In the genomic region with DNA sequence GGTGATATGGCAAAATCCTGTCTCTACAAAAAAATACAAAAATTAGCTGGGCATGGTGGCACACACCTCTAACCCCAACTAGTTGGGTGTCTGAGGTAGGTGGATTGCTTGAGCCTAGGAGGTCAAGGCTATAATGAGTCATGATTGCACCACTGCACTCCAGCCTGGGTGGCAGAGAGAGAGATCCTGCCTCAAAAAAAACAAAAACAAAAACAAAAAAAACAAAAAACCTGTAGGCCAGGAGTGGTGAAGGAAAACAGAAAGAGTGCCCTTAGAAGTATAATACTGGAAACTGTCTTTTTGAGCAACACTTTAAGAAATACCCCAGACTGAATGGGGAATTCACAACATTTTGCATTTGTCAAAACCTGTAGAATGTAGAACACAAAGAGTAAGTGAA, we compare ENCODE assay signal across 11 cellular contexts.
DNase-seq lines count a peak whose midpoint lies in the region; ATAC-seq and TF ChIP-seq lines count a peak whose summit lies in the region.
"Had no signal": no experiment of that assay in that cellular context is flagged by ENCODE, and none has a peak within 500 bp of the region (broad histone marks: within the 10 kb centered on the region; RNA-seq: fewer than 3 reads in every experiment).

No MANE protein-coding gene starts in this region.

- POLR2A ChIA-PET in HEK293 (lab: Yijun Ruan, JAX), result no interaction called here

- intact Hi-C loops in natural killer cell (cut with micrococcal nuclease) (loop anchor here (2.0 kb wide), 1 partner anchor 32 kb away; no protein-coding TSS in a partner anchor), cardiac septum (cut with DNase I) (no loop called here)

- H3K36me3 ChIP-seq in HEK293 (ENCODE audit: control insufficient read depth in 2 of 2, insufficient read depth in 1 of 2, low read length in 2 of 2), result no peaks in the 10 kb centered on the region; a peak in 1 of 3 replicates

- H3K4me3 Mint-ChIP-seq in activated naive CD8-positive, alpha-beta T cell treated with anti-CD3 and anti-CD28 coated beads, Interleukin-2, amount 50 U/mL, for 24 hours, result peak overlapping the region; percentile 70
- H3K4me3 Mint-ChIP-seq in natural killer cell, result peak overlapping the region; percentile 85

- H3K4me3 ChIP-seq in HEK293 (ENCODE audit: low read depth, low read length), result no peak overlapping the region

- CTCF ChIA-PET in HEK293 (lab: Yijun Ruan, JAX), result interaction anchor here (0.6 kb wide), 2 partner anchors 855 to 1149 kb away, joined by 3 to 4 read pairs; no protein-coding TSS in a partner anchor

- ATAC-seq in activated naive CD8-positive, alpha-beta T cell treated with anti-CD3 and anti-CD28 coated beads, Interleukin-2, amount 50 U/mL, for 24 hours, result no peak
- peak; percentile 50 to 69 (median 63) for ATAC-seq in natural killer cell

- peak overlapping the region; percentile 92 for H3K27ac Mint-ChIP-seq in activated naive CD8-positive, alpha-beta T cell treated with anti-CD3 and anti-CD28 coated beads, Interleukin-2, amount 50 U/mL, for 24 hours
- H3K27ac Mint-ChIP-seq in natural killer cell, result peak overlapping the region; percentile 85 to 91

- H3K9me3 Mint-ChIP-seq in activated naive CD8-positive, alpha-beta T cell treated with anti-CD3 and anti-CD28 coated beads, Interleukin-2, amount 50 U/mL, for 24 hours, result no peaks in the 10 kb centered on the region
- H3K9me3 Mint-ChIP-seq in natural killer cell, result no peaks in the 10 kb centered on the region

- DNase-seq in Daoy (ENCODE audit: low read depth), result peak; percentile 37
- DNase-seq in activated naive CD8-positive, alpha-beta T cell treated with anti-CD3 and anti-CD28 coated beads, Interleukin-2, amount 50 U/mL, for 24 hours, result no peak
- DNase-seq in natural killer cell, result no peak
- no peak for DNase-seq in DMS79 treated with DMSO at 0.1 percent for 48 hours (lab: John Stamatoyannopoulos, UW)
- DNase-seq in NCI-H2171 treated with DMSO at 0.1 percent for 48 hours (lab: John Stamatoyannopoulos, UW), result no peak
- DNase-seq in cardiac septum (ENCODE audit: low spot score), result no peak
- DNase-seq in SKM-1 (lab: John Stamatoyannopoulos, UW; ENCODE audit: unreplicated experiment), result no peak
- DNase-seq: cortex of kidney, GF-D8, NCI-H1930 had no signal

- peaks cover 43% of the 10 kb centered on the region for H3K4me1 ChIP-seq in HEK293 (ENCODE audit: control insufficient read depth, insufficient read depth, low read length)

- peaks cover 95% of the 10 kb centered on the region for H3K4me1 Mint-ChIP-seq in activated naive CD8-positive, alpha-beta T cell treated with anti-CD3 and anti-CD28 coated beads, Interleukin-2, amount 50 U/mL, for 24 hours
- H3K4me1 Mint-ChIP-seq in natural killer cell, result peaks cover 89 to 91% of the 10 kb centered on the region in 2 donors

- H3K36me3 Mint-ChIP-seq in activated naive CD8-positive, alpha-beta T cell treated with anti-CD3 and anti-CD28 coated beads, Interleukin-2, amount 50 U/mL, for 24 hours (ENCODE audit: low read depth), result peaks cover 30% of the 10 kb centered on the region
- no peaks in the 10 kb centered on the region for H3K36me3 Mint-ChIP-seq in natural killer cell

- no peaks in the 10 kb centered on the region for H3K9me3 ChIP-seq in HEK293 (ENCODE audit: control insufficient read depth, insufficient read depth, low read depth, low read length)

- TF ChIP-seq CTCF in HEK293 (tag by site-specific recombination; IDR thresholded peaks at IDR 0.05) (no peak), natural killer cell (IDR thresholded peaks at IDR 0.05) (no peak)

- H3K27ac ChIP-seq in HEK293 (ENCODE audit: extremely low read depth, low read depth, low read length), result no peak overlapping the region

- no peaks in the 10 kb centered on the region for H3K27me3 Mint-ChIP-seq in activated naive CD8-positive, alpha-beta T cell treated with anti-CD3 and anti-CD28 coated beads, Interleukin-2, amount 50 U/mL, for 24 hours
- no peaks in the 10 kb centered on the region for H3K27me3 Mint-ChIP-seq in natural killer cell (ENCODE audit: low read depth in 2 of 2)

TF ChIP-seq in HEK293, 187 proteins besides CTCF, POLR2A, EP300 and RAD21 (continues in another document):
- no peak for TF ChIP-seq ZNF677 (tag by site-specific recombination; IDR thresholded peaks at IDR 0.05)
- TF ChIP-seq EGR2 (tag by site-specific recombination; IDR thresholded peaks at IDR 0.05; ENCODE audit: low read depth), result 0 out of 2 replicates have a peak, but pooled peaks have one; percentile 12
- TF ChIP-seq, protein P1, sequence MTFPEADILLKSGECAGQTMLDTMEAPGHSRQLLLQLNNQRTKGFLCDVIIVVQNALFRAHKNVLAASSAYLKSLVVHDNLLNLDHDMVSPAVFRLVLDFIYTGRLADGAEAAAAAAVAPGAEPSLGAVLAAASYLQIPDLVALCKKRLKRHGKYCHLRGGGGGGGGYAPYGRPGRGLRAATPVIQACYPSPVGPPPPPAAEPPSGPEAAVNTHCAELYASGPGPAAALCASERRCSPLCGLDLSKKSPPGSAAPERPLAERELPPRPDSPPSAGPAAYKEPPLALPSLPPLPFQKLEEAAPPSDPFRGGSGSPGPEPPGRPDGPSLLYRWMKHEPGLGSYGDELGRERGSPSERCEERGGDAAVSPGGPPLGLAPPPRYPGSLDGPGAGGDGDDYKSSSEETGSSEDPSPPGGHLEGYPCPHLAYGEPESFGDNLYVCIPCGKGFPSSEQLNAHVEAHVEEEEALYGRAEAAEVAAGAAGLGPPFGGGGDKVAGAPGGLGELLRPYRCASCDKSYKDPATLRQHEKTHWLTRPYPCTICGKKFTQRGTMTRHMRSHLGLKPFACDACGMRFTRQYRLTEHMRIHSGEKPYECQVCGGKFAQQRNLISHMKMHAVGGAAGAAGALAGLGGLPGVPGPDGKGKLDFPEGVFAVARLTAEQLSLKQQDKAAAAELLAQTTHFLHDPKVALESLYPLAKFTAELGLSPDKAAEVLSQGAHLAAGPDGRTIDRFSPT (tag by site-specific recombination; IDR thresholded peaks at IDR 0.05), result 0 out of 2 replicates have a peak, but pooled peaks have one; percentile 36
- TF ChIP-seq ZNF366 (tag by site-specific recombination; conservative IDR thresholded peaks at IDR 0.05), result peak; percentile 61
- no peak for TF ChIP-seq ZNF19 (tag by site-specific recombination; IDR thresholded peaks at IDR 0.05; ENCODE audit: low read depth)
- TF ChIP-seq, protein P2, sequence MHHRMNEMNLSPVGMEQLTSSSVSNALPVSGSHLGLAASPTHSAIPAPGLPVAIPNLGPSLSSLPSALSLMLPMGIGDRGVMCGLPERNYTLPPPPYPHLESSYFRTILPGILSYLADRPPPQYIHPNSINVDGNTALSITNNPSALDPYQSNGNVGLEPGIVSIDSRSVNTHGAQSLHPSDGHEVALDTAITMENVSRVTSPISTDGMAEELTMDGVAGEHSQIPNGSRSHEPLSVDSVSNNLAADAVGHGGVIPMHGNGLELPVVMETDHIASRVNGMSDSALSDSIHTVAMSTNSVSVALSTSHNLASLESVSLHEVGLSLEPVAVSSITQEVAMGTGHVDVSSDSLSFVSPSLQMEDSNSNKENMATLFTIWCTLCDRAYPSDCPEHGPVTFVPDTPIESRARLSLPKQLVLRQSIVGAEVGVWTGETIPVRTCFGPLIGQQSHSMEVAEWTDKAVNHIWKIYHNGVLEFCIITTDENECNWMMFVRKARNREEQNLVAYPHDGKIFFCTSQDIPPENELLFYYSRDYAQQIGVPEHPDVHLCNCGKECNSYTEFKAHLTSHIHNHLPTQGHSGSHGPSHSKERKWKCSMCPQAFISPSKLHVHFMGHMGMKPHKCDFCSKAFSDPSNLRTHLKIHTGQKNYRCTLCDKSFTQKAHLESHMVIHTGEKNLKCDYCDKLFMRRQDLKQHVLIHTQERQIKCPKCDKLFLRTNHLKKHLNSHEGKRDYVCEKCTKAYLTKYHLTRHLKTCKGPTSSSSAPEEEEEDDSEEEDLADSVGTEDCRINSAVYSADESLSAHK (tag by site-specific recombination; IDR thresholded peaks at IDR 0.05), result peak; percentile 87
- TF ChIP-seq, protein P3, sequence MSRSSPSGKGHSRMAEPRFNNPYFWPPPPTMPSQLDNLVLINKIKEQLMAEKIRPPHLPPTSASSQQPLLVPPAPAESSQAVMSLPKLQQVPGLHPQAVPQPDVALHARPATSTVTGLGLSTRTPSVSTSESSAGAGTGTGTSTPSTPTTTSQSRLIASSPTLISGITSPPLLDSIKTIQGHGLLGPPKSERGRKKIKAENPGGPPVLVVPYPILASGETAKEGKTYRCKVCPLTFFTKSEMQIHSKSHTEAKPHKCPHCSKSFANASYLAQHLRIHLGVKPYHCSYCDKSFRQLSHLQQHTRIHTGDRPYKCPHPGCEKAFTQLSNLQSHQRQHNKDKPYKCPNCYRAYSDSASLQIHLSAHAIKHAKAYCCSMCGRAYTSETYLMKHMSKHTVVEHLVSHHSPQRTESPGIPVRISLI (tag by site-specific recombination; IDR thresholded peaks at IDR 0.05), result peak; percentile 65; the same call in 1 of the 2 replicates
- TF ChIP-seq GLIS1 (tag by site-specific recombination; IDR thresholded peaks at IDR 0.05), result peak; percentile 54
- no peak for TF ChIP-seq ZNF514 (tag by site-specific recombination; IDR thresholded peaks at IDR 0.05)
- TF ChIP-seq ZNF302 (tag by site-specific recombination; IDR thresholded peaks at IDR 0.05; ENCODE audit: low read depth), result no peak
- TF ChIP-seq, protein P4, sequence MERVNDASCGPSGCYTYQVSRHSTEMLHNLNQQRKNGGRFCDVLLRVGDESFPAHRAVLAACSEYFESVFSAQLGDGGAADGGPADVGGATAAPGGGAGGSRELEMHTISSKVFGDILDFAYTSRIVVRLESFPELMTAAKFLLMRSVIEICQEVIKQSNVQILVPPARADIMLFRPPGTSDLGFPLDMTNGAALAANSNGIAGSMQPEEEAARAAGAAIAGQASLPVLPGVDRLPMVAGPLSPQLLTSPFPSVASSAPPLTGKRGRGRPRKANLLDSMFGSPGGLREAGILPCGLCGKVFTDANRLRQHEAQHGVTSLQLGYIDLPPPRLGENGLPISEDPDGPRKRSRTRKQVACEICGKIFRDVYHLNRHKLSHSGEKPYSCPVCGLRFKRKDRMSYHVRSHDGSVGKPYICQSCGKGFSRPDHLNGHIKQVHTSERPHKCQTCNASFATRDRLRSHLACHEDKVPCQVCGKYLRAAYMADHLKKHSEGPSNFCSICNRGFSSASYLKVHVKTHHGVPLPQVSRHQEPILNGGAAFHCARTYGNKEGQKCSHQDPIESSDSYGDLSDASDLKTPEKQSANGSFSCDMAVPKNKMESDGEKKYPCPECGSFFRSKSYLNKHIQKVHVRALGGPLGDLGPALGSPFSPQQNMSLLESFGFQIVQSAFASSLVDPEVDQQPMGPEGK (tag by site-specific recombination; IDR thresholded peaks at IDR 0.05), result no peak
